In the genomic region with DNA sequence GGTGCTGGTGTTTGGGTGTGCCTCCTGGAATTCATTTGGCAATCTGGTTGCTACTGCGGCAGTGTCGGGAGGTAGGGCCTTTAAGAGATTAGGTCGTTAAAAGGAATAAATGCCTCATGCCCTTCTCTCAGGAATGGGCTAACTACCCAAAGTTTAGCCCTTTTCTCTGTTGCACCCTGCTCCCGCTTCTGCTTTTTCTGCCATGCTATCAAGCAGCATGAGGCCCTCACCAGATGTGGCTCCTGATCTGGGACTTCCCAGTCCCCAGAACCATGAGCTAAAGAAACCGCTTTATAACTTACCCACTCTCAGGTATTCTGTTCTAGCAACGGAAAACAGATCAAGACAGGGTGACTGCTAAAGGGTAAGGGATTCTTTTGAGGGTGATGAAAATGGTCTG, we compare ENCODE assay signal across 27 cellular contexts.
"Had no signal": no experiment of that assay in that cellular context is flagged by ENCODE, and none has a peak within 500 bp of the region (broad histone marks: within the 10 kb centered on the region; RNA-seq: fewer than 3 reads in every experiment).

No MANE protein-coding gene starts in this region.

- H3K4me3 Mint-ChIP-seq: immature natural killer cell; mesothelial cell of epicardium; naive B cell; natural killer cell; nephron progenitor cell; neural progenitor cell; stimulated activated naive CD8-positive, alpha-beta T cell treated with anti-CD3 and anti-CD28 coated beads, Interleukin-15, amount 100 ng/mL, for 72 hours; type B pancreatic cell had no signal

- DNase-seq: hypothalamus; immature natural killer cell; left ventricle myocardium inferior; mesendoderm; naive B cell; natural killer cell; nephron progenitor cell; occipital lobe; right lobe of liver; stimulated activated CD4-positive, alpha-beta T cell treated with anti-CD3 and anti-CD28 coated beads, Interleukin-1b, Interleukin-23, amount 100 ng/mL, for 48 hours; stimulated activated CD4-positive, alpha-beta T cell treated with anti-CD3 and anti-CD28 coated beads, Interleukin-2, amount 100 ng/mL, for 48 hours; stimulated activated CD4-positive, alpha-beta T cell treated with anti-CD3 and anti-CD28 coated beads, Interleukin-4, amount 100 ng/mL, for 4 hours; stimulated activated CD8-positive, alpha-beta memory T cell treated with anti-CD3 and anti-CD28 coated beads, Interleukin-4, amount 100 ng/mL, for 48 hours; stimulated activated naive CD4-positive, alpha-beta T cell treated with Interleukin-2 at 50 U/mL for 16 hours; stimulated activated naive CD8-positive, alpha-beta T cell treated with anti-CD3 and anti-CD28 coated beads, Interleukin-15, amount 100 ng/mL, for 72 hours; substantia nigra; uterus had no signal

- H3K9ac ChIP-seq: neural progenitor cell, parathyroid adenoma had no signal

- H3K27ac ChIP-seq: left ventricle myocardium inferior, neural progenitor cell, neutrophil, parathyroid adenoma, right atrium auricular region, right lobe of liver, tibial nerve, uterus had no signal

- FAIRE-seq: islet of Langerhans had no signal

- H3K36me3 ChIP-seq: uterus had no signal

- H3K27me3 Mint-ChIP-seq: naive B cell; stimulated activated naive CD8-positive, alpha-beta T cell treated with anti-CD3 and anti-CD28 coated beads, Interleukin-15, amount 100 ng/mL, for 72 hours; type B pancreatic cell had no signal

- H3K9me3 ChIP-seq: left ventricle myocardium inferior, neutrophil, right atrium auricular region, right lobe of liver, tibial nerve, uterus had no signal

- H3K9me3 Mint-ChIP-seq: immature natural killer cell; mesothelial cell of epicardium; naive B cell; natural killer cell; nephron progenitor cell; neural progenitor cell; stimulated activated naive CD8-positive, alpha-beta T cell treated with anti-CD3 and anti-CD28 coated beads, Interleukin-15, amount 100 ng/mL, for 72 hours; type B pancreatic cell had no signal

- H3K27ac Mint-ChIP-seq: immature natural killer cell, mesothelial cell of epicardium, natural killer cell, nephron progenitor cell, neural progenitor cell, type B pancreatic cell had no signal

- H3K4me3 ChIP-seq: left ventricle myocardium inferior, lung, neural progenitor cell, right atrium auricular region, right lobe of liver, smooth muscle cell, tibial nerve, uterus had no signal

- H3K4me1 ChIP-seq: parathyroid adenoma, right lobe of liver, uterus had no signal
